ENCODE assay signal across 8 cellular contexts in genomic region chr7:155787171-155787851, GRCh38. TPM values are rescaled to one million over a fixed set of nuclear protein-coding genes. Genes with fewer than 3 reads are reported as not detected.
A peak's percentile ranks its signal among the peaks of the same experiment; 100 is the strongest.
DNase-seq lines count a peak whose midpoint lies in the region; ATAC-seq, FAIRE-seq and TF ChIP-seq lines count a peak whose summit lies in the region.

No MANE protein-coding gene starts in this region.

- H3K4me3 Mint-ChIP-seq in stimulated activated effector memory CD8-positive, alpha-beta T cell treated with anti-CD3 and anti-CD28 coated beads, Interleukin-12 subunit alpha, Interleukin-12 subunit beta, amount 100 ng/mL, for 72 hours = peak overlapping the region; percentile 30
- no peak overlapping the region for H3K4me3 Mint-ChIP-seq in CD8-positive, alpha-beta T cell
- H3K4me3 Mint-ChIP-seq in activated CD4-positive, alpha-beta memory T cell treated with anti-CD3 and anti-CD28 coated beads for 36 hours = no peak overlapping the region

- H3K27ac Mint-ChIP-seq in stimulated activated effector memory CD8-positive, alpha-beta T cell treated with anti-CD3 and anti-CD28 coated beads, Interleukin-12 subunit alpha, Interleukin-12 subunit beta, amount 100 ng/mL, for 72 hours = no peak overlapping the region
- no peak overlapping the region for H3K27ac Mint-ChIP-seq in CD8-positive, alpha-beta T cell
- H3K27ac Mint-ChIP-seq in activated CD4-positive, alpha-beta memory T cell treated with anti-CD3 and anti-CD28 coated beads for 36 hours = no peak overlapping the region

- no peak overlapping the region for H3K4me2 ChIP-seq in K562 (ENCODE audit: insufficient read depth, low read length)

- no peak for ATAC-seq in K562
- ATAC-seq in stimulated activated effector memory CD8-positive, alpha-beta T cell treated with anti-CD3 and anti-CD28 coated beads, Interleukin-12 subunit alpha, Interleukin-12 subunit beta, amount 100 ng/mL, for 72 hours = peak; percentile 25
- no peak for ATAC-seq in CD8-positive, alpha-beta T cell

- DNase-seq in K562 (ENCODE audit: extremely low read depth in 1 of 4, low spot score in 3 of 4) (no peak), T-helper 2 cell (no peak)
- no peak for DNase-seq in stimulated activated effector memory CD8-positive, alpha-beta T cell treated with anti-CD3 and anti-CD28 coated beads, Interleukin-12 subunit alpha, Interleukin-12 subunit beta, amount 100 ng/mL, for 72 hours (ENCODE audit: low spot score in 2 of 2)
- no peak for DNase-seq in CD8-positive, alpha-beta T cell
- DNase-seq in activated CD4-positive, alpha-beta T cell treated with anti-CD3 and anti-CD28 coated beads, Interleukin-2, amount 50 U/mL, for 4 hours = no peak
- DNase-seq in activated CD4-positive, alpha-beta memory T cell treated with anti-CD3 and anti-CD28 coated beads for 36 hours = no peak

- POLR2A ChIA-PET in HEK293 (lab: Yijun Ruan, JAX) = interaction anchor here (0.6 to 0.7 kb wide), 2 partner anchors 885 to 975 kb away, joined by 4 to 7 read pairs; no protein-coding TSS in a partner anchor
- POLR2A ChIA-PET in K562 (lab: Yijun Ruan, JAX) = no interaction called here
- POLR2A ChIA-PET in CD8-positive, alpha-beta T cell (lab: Charles Lee) = no interaction called here
- POLR2A ChIA-PET in activated CD4-positive, alpha-beta memory T cell treated with anti-CD3 and anti-CD28 coated beads for 36 hours (lab: Charles Lee) = no interaction called here

- H3K36me3 ChIP-seq in HEK293 (ENCODE audit: control insufficient read depth in 2 of 2, insufficient read depth in 1 of 2, low read length in 2 of 2) (peaks cover 0 to 22% of the 10 kb centered on the region in 2 experiments; a peak in 1 of 3 replicates), K562 (ENCODE audit: control insufficient read depth, insufficient read depth, low read length) (peaks cover 8% of the 10 kb centered on the region; the same call in 1 of the 3 replicates), iPS-20b (ENCODE audit: insufficient read depth, low read depth, low read length) (no peaks in the 10 kb centered on the region)
- peaks cover 2% of the 10 kb centered on the region for H3K36me3 ChIP-seq in CD8-positive, alpha-beta T cell (ENCODE audit: insufficient read depth, low read length)

- no peaks in the 10 kb centered on the region for H3K9me1 ChIP-seq in K562 (ENCODE audit: control insufficient read depth, insufficient read depth, low read length)

- 91% methylated on average over 52 of the region's 68 CpGs for WGBS in K562 (ENCODE audit: insufficient coverage, low coverage, missing lambda C conversion rate)

- no peaks in the 10 kb centered on the region for H4K20me1 ChIP-seq in K562 (replicated peaks; ENCODE audit: control insufficient read depth, insufficient read depth, low read length)

- no peak for TF ChIP-seq POLR2A in K562 (conservative IDR thresholded peaks at IDR 0.05)

- no peaks in the 10 kb centered on the region for H3K79me2 ChIP-seq in K562 (ENCODE audit: control insufficient read depth, insufficient read depth, low read length)

- peaks cover 9% of the 10 kb centered on the region for H3K27me3 Mint-ChIP-seq in CD8-positive, alpha-beta T cell (ENCODE audit: low read depth)
- H3K27me3 Mint-ChIP-seq in activated CD4-positive, alpha-beta memory T cell treated with anti-CD3 and anti-CD28 coated beads for 36 hours = peaks cover 2% of the 10 kb centered on the region

- no peaks in the 10 kb centered on the region for H3K4me1 Mint-ChIP-seq in stimulated activated effector memory CD8-positive, alpha-beta T cell treated with anti-CD3 and anti-CD28 coated beads, Interleukin-12 subunit alpha, Interleukin-12 subunit beta, amount 100 ng/mL, for 72 hours
- peaks cover 7% of the 10 kb centered on the region for H3K4me1 Mint-ChIP-seq in CD8-positive, alpha-beta T cell (ENCODE audit: low read depth)
- peaks cover 9% of the 10 kb centered on the region for H3K4me1 Mint-ChIP-seq in activated CD4-positive, alpha-beta memory T cell treated with anti-CD3 and anti-CD28 coated beads for 36 hours (ENCODE audit: low read depth)

- H3K4me3 ChIP-seq in HEK293 (ENCODE audit: low read depth, low read length) = peak overlapping the region; percentile 36
- no peak overlapping the region for H3K4me3 ChIP-seq in K562
- peak overlapping the region; percentile 50 for H3K4me3 ChIP-seq in iPS-20b (ENCODE audit: low read length)
- H3K4me3 ChIP-seq in CD8-positive, alpha-beta T cell (ENCODE audit: low read depth, low read length) = no peak overlapping the region

- H3K36me3 Mint-ChIP-seq in stimulated activated effector memory CD8-positive, alpha-beta T cell treated with anti-CD3 and anti-CD28 coated beads, Interleukin-12 subunit alpha, Interleukin-12 subunit beta, amount 100 ng/mL, for 72 hours = peaks cover 31% of the 10 kb centered on the region
- H3K36me3 Mint-ChIP-seq in CD8-positive, alpha-beta T cell = peaks cover 20% of the 10 kb centered on the region
- peaks cover 14% of the 10 kb centered on the region for H3K36me3 Mint-ChIP-seq in activated CD4-positive, alpha-beta memory T cell treated with anti-CD3 and anti-CD28 coated beads for 36 hours

- no peak for FAIRE-seq in K562 (lab: Jason Lieb, UNC)

- H3K9me3 ChIP-seq in HEK293 (ENCODE audit: control insufficient read depth, insufficient read depth, low read depth, low read length) (no peaks in the 10 kb centered on the region), K562 (replicated peaks; ENCODE audit: control insufficient read depth, insufficient read depth, low read depth, low read length) (no peaks in the 10 kb centered on the region; the same call in 1 of the 2 replicates), iPS-20b (ENCODE audit: insufficient read depth, low read depth, low read length) (no peaks in the 10 kb centered on the region)
- H3K9me3 ChIP-seq in CD8-positive, alpha-beta T cell (ENCODE audit: low read length) = no peaks in the 10 kb centered on the region

- intact Hi-C loops in K562 (cut with micrococcal nuclease) = no loop called here
- intact Hi-C loops in CD8-positive, alpha-beta T cell (cut with DNase I, micrococcal nuclease) = no loop called here
- intact Hi-C loops in activated CD4-positive, alpha-beta memory T cell treated with anti-CD3 and anti-CD28 coated beads for 36 hours (cut with micrococcal nuclease) = no loop called here

- H3K9ac ChIP-seq in K562 (ENCODE audit: insufficient read depth in 1 of 2, low read depth in 2 of 2, low read length in 2 of 2) = no peak overlapping the region
- no peak overlapping the region for H3K9ac ChIP-seq in iPS-20b (ENCODE audit: low read depth, low read length)

- no peak overlapping the region for H2AFZ ChIP-seq in K562 (ENCODE audit: low read depth, low read length)

- no peak for TF ChIP-seq RAD21 in K562 (CRISPR knock-in tag; conservative IDR thresholded peaks at IDR 0.05 in 1 of 2, IDR thresholded peaks at IDR 0.05 in 1 of 2)

- H3K27me3 ChIP-seq in K562 (ENCODE audit: control insufficient read depth in 2 of 2, insufficient read depth in 2 of 2, low read length in 2 of 2) (no peaks in the 10 kb centered on the region; a peak in 1 of 5 replicates), iPS-20b (ENCODE audit: insufficient read depth, low read length) (peaks cover 36% of the 10 kb centered on the region)
- H3K27me3 ChIP-seq in CD8-positive, alpha-beta T cell (ENCODE audit: insufficient read depth, low read length) = no peaks in the 10 kb centered on the region

- H3K27ac ChIP-seq in HEK293 (ENCODE audit: extremely low read depth, low read depth, low read length) (no peak overlapping the region), K562 (ENCODE audit: extremely low read depth, low read depth, low read length) (no peak overlapping the region), iPS-20b (ENCODE audit: low read length) (no peak overlapping the region)
- no peak overlapping the region for H3K27ac ChIP-seq in CD8-positive, alpha-beta T cell (ENCODE audit: low read depth, low read length)

- in situ Hi-C loops in K562 (cut with MboI) = no loop called here

- TF ChIP-seq CTCF in HEK293 (tag by site-specific recombination; IDR thresholded peaks at IDR 0.05) (no peak), K562 (IDR thresholded peaks at IDR 0.05 in 2 of 3, conservative IDR thresholded peaks at IDR 0.05 in 1 of 3; ENCODE audit: insufficient read depth in 2 of 3, low read depth in 1 of 3, low read length in 3 of 3) (no peak)
- TF ChIP-seq CTCF in CD8-positive, alpha-beta T cell (IDR thresholded peaks at IDR 0.05) = no peak

- CTCF ChIA-PET in HEK293 (lab: Yijun Ruan, JAX) = interaction anchor here (0.5 to 0.7 kb wide), 4 partner anchors 298 to 644 kb away, joined by 3 to 5 read pairs (median 4); no protein-coding TSS in a partner anchor
- CTCF ChIA-PET in K562 (lab: Yijun Ruan, JAX; ENCODE audit: low intra/inter-chr PET ratio) = no interaction called here
- CTCF ChIA-PET in CD8-positive, alpha-beta T cell (lab: Charles Lee) = no interaction called here
- CTCF ChIA-PET in activated CD4-positive, alpha-beta memory T cell treated with anti-CD3 and anti-CD28 coated beads for 36 hours (lab: Charles Lee) = no interaction called here

- no peak for TF ChIP-seq EP300 in K562 (IDR thresholded peaks at IDR 0.05; ENCODE audit: low read length)

- no TSS peak for BruUV-seq in K562 (replicated peaks; lab: Mats Ljungman, UMichigan)

- no peaks in the 10 kb centered on the region for H3K9me3 Mint-ChIP-seq in stimulated activated effector memory CD8-positive, alpha-beta T cell treated with anti-CD3 and anti-CD28 coated beads, Interleukin-12 subunit alpha, Interleukin-12 subunit beta, amount 100 ng/mL, for 72 hours
- H3K9me3 Mint-ChIP-seq in CD8-positive, alpha-beta T cell = no peaks in the 10 kb centered on the region
- no peaks in the 10 kb centered on the region for H3K9me3 Mint-ChIP-seq in activated CD4-positive, alpha-beta memory T cell treated with anti-CD3 and anti-CD28 coated beads for 36 hours

- H3K4me1 ChIP-seq in HEK293 (ENCODE audit: control insufficient read depth, insufficient read depth, low read length) = no peaks in the 10 kb centered on the region
- H3K4me1 ChIP-seq in K562 (replicated peaks in 1 of 2; ENCODE audit: control insufficient read depth in 2 of 2, insufficient read depth in 2 of 2, low read length in 2 of 2) = peaks cover 0 to 12% of the 10 kb centered on the region in 2 experiments; a peak in 1 of 5 replicates
- H3K4me1 ChIP-seq in iPS-20b (ENCODE audit: insufficient read depth, low read length) = no peaks in the 10 kb centered on the region
- no peaks in the 10 kb centered on the region for H3K4me1 ChIP-seq in CD8-positive, alpha-beta T cell (ENCODE audit: insufficient read depth, low read length)

RNA-seq across cellular contexts. Expression of gene SHH, which starts 25.0 kb away (rescaled TPM):
- not detected in 2 replicates for total RNA-seq in K562 (2011; cell fraction: chromatin; rRNA removed; ENCODE audit: low replicate concordance)
- not detected in 2 replicates for total RNA-seq in K562 (2011; cell fraction: nucleolus; rRNA removed)
- total RNA-seq in K562 (2011; cell fraction: nucleoplasm; rRNA removed) = not detected in 2 replicates
- total RNA-seq in K562 (2014; rRNA removed) (not detected in 2 replicates), K562 (2014; rRNA removed; fragmentation: Illumina TruSeq; extraction: Trizol) (not detected in 2 replicates), K562 (2015; rRNA removed; fragmentation: Illumina TruSeq; extraction: Trizol) (not detected in 2 replicates), K562 (2021) (0.09 TPM in 1 of 2 replicates, not detected in the other)
- polyA plus RNA-seq in K562 (2011; rRNA removed) (not detected in 2 replicates), K562 (2014; fragmentation: Illumina TruSeq; extraction: Trizol) (not detected in 2 replicates), K562 (2014; fragmentation: Nextera tagmentation; extraction: Ambion mirVana) (not detected), K562 (2014; rRNA removed) (not detected in 2 replicates)
- not detected in 2 replicates for polyA plus RNA-seq in K562 (2011; cell fraction: cytosol; rRNA removed)
- not detected in 2 replicates for polyA plus RNA-seq in K562 (2011; cell fraction: nucleus; rRNA removed)
- polyA plus RNA-seq in K562 (2012) = 0.03 TPM in 1 of 2 replicates, not detected in the other
- not detected in 2 replicates for polyA minus RNA-seq in K562 (2011; rRNA and poly(A)+ RNA removed)
- not detected in 2 replicates for polyA minus RNA-seq in K562 (2011; cell fraction: cytosol; rRNA and poly(A)+ RNA removed)
- polyA minus RNA-seq in K562 (2011; cell fraction: nucleus; rRNA and poly(A)+ RNA removed) = not detected in 2 replicates
- not detected for total RNA-seq in CD8-positive, alpha-beta T cell
- not detected for total RNA-seq in activated CD4-positive, alpha-beta memory T cell treated with anti-CD3 and anti-CD28 coated beads for 36 hours

Comparison
In these comparisons a context has a peak if more than half of its experiments do, and no peak if none do; other contexts are left out.
1. H3K4me3 ChIP-seq: peak in HEK293 (single experiment) and iPS-20b (single experiment); none in K562 (single experiment) and CD8-positive, alpha-beta T cell (single experiment).